In the genomic region with DNA sequence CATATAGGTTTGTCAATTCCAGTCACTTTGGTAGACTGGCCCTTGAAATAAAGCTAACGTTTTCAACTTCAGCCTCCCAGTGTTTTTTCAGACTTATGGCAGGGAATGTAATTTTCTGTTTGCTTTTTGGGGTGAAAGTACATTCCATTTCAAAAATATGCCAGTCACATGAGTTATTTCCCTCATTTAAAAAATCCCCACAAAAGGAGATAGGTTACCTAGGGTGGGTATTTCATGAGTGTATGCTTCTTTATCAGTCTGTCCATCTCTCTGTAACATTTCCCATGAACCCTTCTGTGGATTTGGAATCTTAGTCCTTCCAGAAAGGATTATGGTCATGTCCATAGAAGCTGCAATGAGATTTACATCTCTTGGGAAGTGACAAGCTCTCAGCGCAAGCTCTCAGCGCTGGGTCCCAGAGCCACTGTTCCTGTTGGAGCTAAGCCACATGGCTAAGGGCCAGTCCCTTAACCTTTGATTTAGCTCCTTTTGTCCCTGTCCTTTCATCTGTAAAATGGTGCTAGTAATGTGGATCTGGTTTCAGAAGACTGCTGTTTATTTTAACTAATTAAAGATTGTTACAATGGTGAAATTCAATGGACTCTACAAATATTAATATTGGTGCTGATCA, we compare ENCODE assay signal across 1 cellular context.
TF ChIP-seq lines count a peak whose summit lies in the region.

No MANE protein-coding gene starts in this region.

TF ChIP-seq in H1, 55 proteins besides CTCF, POLR2A, EP300 and RAD21 (continued from another document):
- TF ChIP-seq BCL11A (IDR thresholded peaks at IDR 0.05; ENCODE audit: low read depth in 2 of 2, low read length in 2 of 2): no peak
- no peak for TF ChIP-seq JUN (IDR thresholded peaks at IDR 0.05; ENCODE audit: low read depth, low read length)
